In the genomic region with DNA sequence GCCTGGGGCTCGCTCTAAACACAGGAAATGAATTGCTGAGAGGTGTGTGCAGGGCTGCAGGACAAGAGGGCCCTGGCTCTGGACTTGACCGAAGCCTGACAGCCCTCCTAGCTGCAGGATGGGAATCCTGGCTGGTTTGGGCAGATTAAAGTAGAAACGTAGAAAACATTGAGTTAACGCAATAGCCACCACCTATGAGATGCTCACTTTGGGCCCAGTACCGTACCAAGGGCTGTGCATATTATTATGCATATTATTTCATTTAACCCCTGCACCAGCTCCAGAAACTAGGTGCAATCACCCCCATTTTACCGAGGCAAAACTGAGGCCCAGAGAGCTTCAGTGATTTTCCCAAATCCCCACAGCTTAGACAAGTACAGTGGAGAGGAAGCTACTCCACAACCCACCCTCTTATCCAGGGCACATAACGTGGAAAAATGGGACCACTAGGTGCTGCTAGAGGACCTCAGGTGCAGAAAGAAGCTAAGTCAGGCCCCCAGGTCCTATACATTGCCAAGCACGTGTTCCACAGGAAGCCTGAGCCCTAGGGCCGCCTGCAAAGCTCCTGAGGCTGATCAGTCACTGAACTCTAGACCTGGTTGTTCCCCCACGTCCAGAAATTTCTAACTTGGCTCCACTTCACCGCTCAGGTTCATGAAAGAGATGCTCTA, we compare ENCODE assay signal across 8 cellular contexts.
DNase-seq lines count a peak whose midpoint lies in the region; ATAC-seq and TF ChIP-seq lines count a peak whose summit lies in the region.

No MANE protein-coding gene starts in this region.

- no peak for TF ChIP-seq POLR2A in tibial nerve (IDR thresholded peaks at IDR 0.05)

- H3K4me1 ChIP-seq in ascending aorta, result peaks cover 5 to 33% of the 10 kb centered on the region in 2 donors
- H3K4me1 ChIP-seq in tibial nerve, result no peaks in the 10 kb centered on the region
- no peaks in the 10 kb centered on the region for H3K4me1 ChIP-seq in naive thymus-derived CD4-positive, alpha-beta T cell (ENCODE audit: control insufficient read depth in 2 of 2, insufficient read depth in 2 of 2, low read length in 2 of 2)

- no peak for ATAC-seq in naive thymus-derived CD4-positive, alpha-beta T cell
- no peak for ATAC-seq in esophagus mucosa

- peaks cover 3% of the 10 kb centered on the region for H3K27me3 Mint-ChIP-seq in nephron (ENCODE audit: low read depth)
- peaks cover 0 to 14% (median 0%) of the 10 kb centered on the region in 5 donors for H3K27me3 Mint-ChIP-seq in naive thymus-derived CD4-positive, alpha-beta T cell

- no peaks in the 10 kb centered on the region for H3K36me3 Mint-ChIP-seq in nephron (ENCODE audit: low read depth)
- no peaks in the 10 kb centered on the region for H3K36me3 Mint-ChIP-seq in naive thymus-derived CD4-positive, alpha-beta T cell

- intact Hi-C loops in ascending aorta (cut with DNase I), result loop anchor here (5.0 kb wide), 1 partner anchor 45 kb away; no protein-coding TSS in a partner anchor
- intact Hi-C loops in naive thymus-derived CD4-positive, alpha-beta T cell (cut with micrococcal nuclease), result no loop called here

- H3K9me3 ChIP-seq in ascending aorta (no peaks in the 10 kb centered on the region), tibial nerve (no peaks in the 10 kb centered on the region)
- H3K9me3 ChIP-seq in naive thymus-derived CD4-positive, alpha-beta T cell (ENCODE audit: control insufficient read depth in 2 of 3, low read length in 3 of 3), result no peaks in the 10 kb centered on the region

- CTCF ChIA-PET in naive thymus-derived CD4-positive, alpha-beta T cell (lab: Charles Lee), result interaction anchor here (0.6 kb wide), 1 partner anchor 704 kb away, joined by 5 read pairs; no protein-coding TSS in a partner anchor

- TF ChIP-seq CTCF in ascending aorta (IDR thresholded peaks at IDR 0.05) (peak in 1 of 3 experiments; percentile 13), nephron (IDR thresholded peaks at IDR 0.05; ENCODE audit: unreplicated experiment in 3 of 3) (peak in 2 of 3 experiments; percentile 22 to 46), tibial nerve (IDR thresholded peaks at IDR 0.05) (no peak)

- no peak for TF ChIP-seq EP300 in tibial nerve (IDR thresholded peaks at IDR 0.05)

- no peaks in the 10 kb centered on the region for H3K27me3 ChIP-seq in ascending aorta
- H3K27me3 ChIP-seq in tibial nerve, result no peaks in the 10 kb centered on the region
- no peaks in the 10 kb centered on the region for H3K27me3 ChIP-seq in naive thymus-derived CD4-positive, alpha-beta T cell (ENCODE audit: control insufficient read depth in 2 of 2, insufficient read depth in 2 of 2, low read length in 2 of 2)

- no peak overlapping the region for H3K4me3 Mint-ChIP-seq in nephron
- no peak overlapping the region for H3K4me3 Mint-ChIP-seq in naive thymus-derived CD4-positive, alpha-beta T cell

- H3K9me3 Mint-ChIP-seq in nephron, result no peaks in the 10 kb centered on the region
- H3K9me3 Mint-ChIP-seq in naive thymus-derived CD4-positive, alpha-beta T cell, result no peaks in the 10 kb centered on the region

- H3K27ac Mint-ChIP-seq in nephron, result no peak overlapping the region
- H3K27ac Mint-ChIP-seq in naive thymus-derived CD4-positive, alpha-beta T cell, result no peak overlapping the region

- H3K36me3 ChIP-seq in ascending aorta (peaks cover 72 to 87% of the 10 kb centered on the region in 2 donors), tibial nerve (no peaks in the 10 kb centered on the region)
- no peaks in the 10 kb centered on the region for H3K36me3 ChIP-seq in naive thymus-derived CD4-positive, alpha-beta T cell (ENCODE audit: control insufficient read depth in 2 of 3, insufficient read depth in 3 of 3, low read length in 3 of 3)

- DNase-seq in A172 (ENCODE audit: low spot score) (peak; percentile 52), ELF-1 (ENCODE audit: low read depth, low spot score) (peak; percentile 81), NCI-H1930 (lab: John Stamatoyannopoulos, UW) (peak; percentile 13 to 19), ascending aorta (ENCODE audit: low spot score in 2 of 2) (no peak), tibial nerve (ENCODE audit: low spot score in 2 of 2) (no peak)
- no peak for DNase-seq in naive thymus-derived CD4-positive, alpha-beta T cell

- POLR2A ChIA-PET in naive thymus-derived CD4-positive, alpha-beta T cell (lab: Charles Lee), result no interaction called here

- H3K4me3 ChIP-seq in ascending aorta (no peak overlapping the region), tibial nerve (no peak overlapping the region)
- H3K4me3 ChIP-seq in naive thymus-derived CD4-positive, alpha-beta T cell (ENCODE audit: low read length), result no peak overlapping the region

- WGBS in tibial nerve, 2 donors, result 52 to 57% methylated on average over 10 to 11 of the region's 11 CpGs

- H3K4me1 Mint-ChIP-seq in nephron, result no peaks in the 10 kb centered on the region
- H3K4me1 Mint-ChIP-seq in naive thymus-derived CD4-positive, alpha-beta T cell, result no peaks in the 10 kb centered on the region

- peak overlapping the region; percentile 52 to 54 for H3K27ac ChIP-seq in ascending aorta
- no peak overlapping the region for H3K27ac ChIP-seq in tibial nerve
- no peak overlapping the region for H3K27ac ChIP-seq in naive thymus-derived CD4-positive, alpha-beta T cell (ENCODE audit: low read depth, low read length)

Comparison
In these comparisons a context has a peak if more than half of its experiments do, and no peak if none do; other contexts are left out.
1. DNase-seq: peak in A172 (single experiment), ELF-1 (single experiment) and NCI-H1930 (2 of 2); none in ascending aorta (0 of 2), tibial nerve (0 of 2) and naive thymus-derived CD4-positive, alpha-beta T cell (0 of 9).
2. H3K27ac ChIP-seq: peak in ascending aorta (2 of 2); none in tibial nerve (0 of 4) and naive thymus-derived CD4-positive, alpha-beta T cell (single experiment).
3. CTCF ChIP-seq: peak in nephron (2 of 3); none in tibial nerve (0 of 5).